Comparison of ENCODE assay signal across 12 cellular contexts in genomic region chr11:68374531-68374930, GRCh38.
DNase-seq lines count a peak whose midpoint lies in the region; ATAC-seq and TF ChIP-seq lines count a peak whose summit lies in the region.
"Had no signal": no experiment of that assay in that cellular context is flagged by ENCODE, and none has a peak within 500 bp of the region (broad histone marks: within the 10 kb centered on the region; RNA-seq: fewer than 3 reads in every experiment).

No MANE protein-coding gene starts in this region.

- no peak for TF ChIP-seq POLR2A in transverse colon (IDR thresholded peaks at IDR 0.05)

- peaks cover 0 to 20% (median 17%) of the 10 kb centered on the region in 3 donors for H3K27me3 Mint-ChIP-seq in naive B cell

- H3K4me1 Mint-ChIP-seq in naive B cell, result peaks cover 49 to 61% (median 59%) of the 10 kb centered on the region in 3 donors

- ATAC-seq in naive B cell (ENCODE audit: low read depth in 2 of 2) (no peak), GM18517 (IDR thresholded peaks at IDR 0.05; ENCODE audit: unreplicated experiment) (no peak), GM19328 (IDR thresholded peaks at IDR 0.05; ENCODE audit: unreplicated experiment) (no peak)

- H3K4me3 ChIP-seq in colonic mucosa, result no peak overlapping the region
- no peak overlapping the region for H3K4me3 ChIP-seq in transverse colon

- TF ChIP-seq EP300 in transverse colon (IDR thresholded peaks at IDR 0.05; ENCODE audit: low read depth), result no peak

- H3K36me3 Mint-ChIP-seq in naive B cell, result no peaks in the 10 kb centered on the region

- H3K9me3 Mint-ChIP-seq in naive B cell, result no peaks in the 10 kb centered on the region

- H3K4me1 ChIP-seq in colonic mucosa (peaks cover 21% of the 10 kb centered on the region), transverse colon (peaks cover 48 to 69% (median 62%) of the 10 kb centered on the region in 4 donors)

- peak overlapping the region in 1 of 2 donors; percentile 61 for H3K9ac ChIP-seq in colonic mucosa (ENCODE audit: low read depth in 2 of 2, low read length in 2 of 2)

- TF ChIP-seq CTCF in colonic mucosa (IDR thresholded peaks at IDR 0.05) (no peak), transverse colon (IDR thresholded peaks at IDR 0.05) (no peak)

- WGBS in transverse colon (ENCODE audit: low coverage in 1 of 2), 2 donors, result 20 to 48% methylated on average over 6 to 12 of the region's 12 CpGs

- no peaks in the 10 kb centered on the region for H3K27me3 ChIP-seq in colonic mucosa
- no peaks in the 10 kb centered on the region for H3K27me3 ChIP-seq in transverse colon

- H3K9me3 ChIP-seq in colonic mucosa, result no peaks in the 10 kb centered on the region
- H3K9me3 ChIP-seq in transverse colon, result no peaks in the 10 kb centered on the region

- in situ Hi-C loops in transverse colon (cut with MboI; ENCODE audit: low pct_ligation_motif_present in 1 of 4, low pct_unique_long_range_greater_than_20kb in 1 of 4, low sequenced_read_pairs in 3 of 4) (no loop called here), G401 (cut with HindIII; ENCODE audit: low sequenced_read_pairs) (no loop called here)

- H3K4me3 Mint-ChIP-seq in naive B cell, result peak overlapping the region in 7 of 8 donors; percentile 39 to 88 (median 74)

- H3K27ac ChIP-seq in colonic mucosa (peak overlapping the region; percentile 69), transverse colon (peak overlapping the region; percentile 80 to 95 (median 86))
- H3K27ac ChIP-seq: 22Rv1 had no signal

- DNase-seq in NCI-H82 (lab: John Stamatoyannopoulos, UW), result peak; percentile 26
- no peak for DNase-seq in NCI-H82 treated with DMSO at 0.1 percent for 48 hours (lab: John Stamatoyannopoulos, UW; ENCODE audit: unreplicated experiment)
- no peak for DNase-seq in colonic mucosa
- no peak for DNase-seq in naive B cell
- DNase-seq in transverse colon, result no peak
- no peak for DNase-seq in G401 (ENCODE audit: low spot score)
- DNase-seq: mesendoderm; NCI-H1105; stimulated activated CD8-positive, alpha-beta memory T cell treated with anti-CD3 and anti-CD28 coated beads, Interleukin-4, amount 100 ng/mL, for 48 hours had no signal

- no peak overlapping the region for H3K27ac Mint-ChIP-seq in naive B cell

- H3K36me3 ChIP-seq in colonic mucosa (no peaks in the 10 kb centered on the region), transverse colon (no peaks in the 10 kb centered on the region)

- intact Hi-C loops in colonic mucosa (cut with DNase I) (no loop called here), transverse colon (cut with DNase I; ENCODE audit: low total_unique reads) (no loop called here)
